Comparison of ENCODE assay signal across 12 cellular contexts in the genomic region with DNA sequence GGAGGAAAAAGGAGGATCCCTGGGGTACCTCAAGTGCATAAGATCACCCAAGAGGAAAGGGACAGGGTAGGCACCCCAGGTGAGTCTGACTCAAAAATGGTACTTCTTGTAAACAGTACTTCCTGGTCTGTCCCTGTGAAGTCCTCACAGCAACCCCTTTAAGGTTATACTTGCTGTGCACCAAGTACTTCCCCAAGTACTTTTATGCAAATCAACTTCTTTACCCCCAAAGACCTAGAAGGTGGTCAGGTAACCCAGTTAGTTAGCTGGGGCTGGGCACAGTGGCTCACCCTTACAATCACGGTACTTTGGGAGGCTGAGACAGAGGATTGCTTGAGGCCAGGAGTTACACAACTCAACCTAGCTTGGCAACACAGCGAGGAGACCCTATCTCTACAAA. TPM values are rescaled to one million over a fixed set of nuclear protein-coding genes. Genes with fewer than 3 reads are reported as not detected.
DNase-seq lines count a peak whose midpoint lies in the region; TF ChIP-seq lines count a peak whose summit lies in the region.
"Had no signal": no experiment of that assay in that cellular context is flagged by ENCODE, and none has a peak within 500 bp of the region (broad histone marks: within the 10 kb centered on the region; RNA-seq: fewer than 3 reads in every experiment).

No MANE protein-coding gene starts in this region.

- H3K27me3 ChIP-seq in skeletal muscle satellite cell (ENCODE audit: control insufficient read depth, insufficient read depth, low read length), result no peaks in the 10 kb centered on the region
- H3K27me3 ChIP-seq: tibial nerve had no signal

- POLR2A ChIA-PET in RWPE1 (lab: Yijun Ruan, JAX; ENCODE audit: low non-redundant PET), result no interaction called here

- H3K4me2 ChIP-seq in skeletal muscle satellite cell (ENCODE audit: low read length), result peak overlapping the region; percentile 80

- H3K36me3 ChIP-seq in skeletal muscle satellite cell (ENCODE audit: insufficient read depth, low read length), result peaks cover 64% of the 10 kb centered on the region

- peak overlapping the region; percentile 96 for H3K27ac ChIP-seq in RWPE1

- peak; percentile 20 for DNase-seq in DMS53 (lab: John Stamatoyannopoulos, UW)
- DNase-seq in DMS53 treated with DMSO at 0.1 percent for 48 hours (lab: John Stamatoyannopoulos, UW; ENCODE audit: unreplicated experiment), result no peak
- DNase-seq in RWPE1 (ENCODE audit: low spot score), result no peak
- DNase-seq in epithelial cell of esophagus (ENCODE audit: low read depth), result no peak
- DNase-seq in globus pallidus (ENCODE audit: low spot score), result no peak
- no peak for DNase-seq in NCI-H1417 treated with DMSO at 0.1 percent for 48 hours (lab: John Stamatoyannopoulos, UW)
- no peak for DNase-seq in hippocampal formation (lab: John Stamatoyannopoulos, UW)
- DNase-seq: 8988T, foreskin melanocyte, NCI-H510A had no signal

- TF ChIP-seq CTCF in RWPE1 (conservative IDR thresholded peaks at IDR 0.05; ENCODE audit: low read depth) (no peak), epithelial cell of esophagus (IDR thresholded peaks at IDR 0.05; ENCODE audit: insufficient read depth, low read depth, low read length, missing control alignments) (no peak)

- no peak overlapping the region for H3K9ac ChIP-seq in skeletal muscle satellite cell (ENCODE audit: low read depth, low read length)

- no peaks in the 10 kb centered on the region for H3K9me3 ChIP-seq in skeletal muscle satellite cell (replicated peaks; ENCODE audit: low read length)
- H3K9me3 ChIP-seq: tibial nerve had no signal

- H3K4me1 ChIP-seq in skeletal muscle satellite cell (ENCODE audit: control insufficient read depth, insufficient read depth, low read length), result peaks cover 35% of the 10 kb centered on the region

- H3K4me3 ChIP-seq in epithelial cell of esophagus (ENCODE audit: low read length) (peak overlapping the region; percentile 99), skeletal muscle satellite cell (ENCODE audit: low read length) (peak overlapping the region; percentile 99)
- H3K4me3 ChIP-seq: tibial nerve had no signal

- CTCF ChIA-PET in RWPE1 (lab: Yijun Ruan, JAX), result no interaction called here

RNA-seq across cellular contexts. Expression of gene CALR, which starts 2.5 kb away (rescaled TPM):
- 2,097 and 2,142 TPM in 2 replicates for total RNA-seq in skeletal muscle satellite cell (2012; rRNA removed)

RNA-seq across cellular contexts. Expression of gene RAD23A, which starts 4.8 kb away (rescaled TPM):
- total RNA-seq in skeletal muscle satellite cell (2012; rRNA removed), result 95.3 and 119 TPM in 2 replicates

RNA-seq across cellular contexts. Expression of gene FARSA, which starts 7.4 kb away (rescaled TPM):
- total RNA-seq in skeletal muscle satellite cell (2012; rRNA removed), result 86.7 and 94.8 TPM in 2 replicates

RNA-seq across cellular contexts. Expression of gene GADD45GIP1, which starts 16.1 kb away (rescaled TPM):
- 21.3 and 26.4 TPM in 2 replicates for total RNA-seq in skeletal muscle satellite cell (2012; rRNA removed)

RNA-seq across cellular contexts. Expression of gene SYCE2, which starts 21.8 kb away (rescaled TPM):
- total RNA-seq in skeletal muscle satellite cell (2012; rRNA removed), result not detected in 2 replicates
- total RNA-seq: tibial nerve had no signal
